In the genomic region with DNA sequence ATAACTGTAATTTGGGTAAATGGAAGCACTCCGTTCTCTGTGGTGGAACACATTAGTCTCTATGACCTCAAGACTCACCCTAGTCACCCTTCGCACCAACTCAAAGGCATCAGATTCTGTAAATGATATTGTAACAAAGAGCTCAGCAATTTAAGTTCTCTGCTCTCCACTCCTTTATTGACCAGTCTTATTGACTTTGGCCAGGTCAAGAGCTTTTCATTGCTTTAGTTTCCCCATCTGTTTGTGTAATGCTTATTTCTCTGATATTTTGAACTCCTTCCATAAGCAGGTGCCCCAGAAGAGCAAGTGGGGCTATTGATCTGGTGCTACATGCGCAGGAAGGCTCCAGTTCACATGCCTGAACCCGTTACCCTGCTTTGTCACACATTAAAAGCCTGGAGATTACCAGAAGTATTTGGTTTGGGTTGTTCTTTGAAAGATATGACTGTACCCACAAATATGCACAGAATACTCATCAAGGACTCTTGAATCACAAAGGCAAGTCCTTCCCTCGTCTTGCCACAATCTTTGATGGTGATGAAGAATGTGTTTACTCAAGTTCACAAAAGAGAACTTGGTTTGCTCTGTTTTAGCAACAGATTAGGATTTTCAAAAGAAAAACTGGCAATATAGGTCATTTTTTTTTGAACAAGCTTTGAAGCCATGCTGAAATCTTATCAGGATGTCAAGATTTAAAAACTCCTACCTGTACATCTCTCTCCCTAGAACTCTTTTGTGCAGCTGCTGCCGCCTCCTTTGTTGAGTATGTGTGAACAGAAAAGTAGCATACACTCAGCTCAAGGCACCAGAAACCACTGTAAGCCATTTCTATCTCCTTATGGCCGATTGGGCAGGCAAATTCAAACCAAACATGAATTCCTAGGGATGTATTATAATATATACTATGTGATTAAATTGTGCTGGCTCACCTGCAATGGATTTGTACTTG, we compare ENCODE assay signal across 8 cellular contexts.
A peak's percentile ranks its signal among the peaks of the same experiment; 100 is the strongest.
DNase-seq lines count a peak whose midpoint lies in the region; ATAC-seq and TF ChIP-seq lines count a peak whose summit lies in the region.

No MANE protein-coding gene starts in this region.

- peak; percentile 6 for DNase-seq in activated CD4-positive, alpha-beta T cell treated with anti-CD3 and anti-CD28 coated beads for 48 hours
- no peak for DNase-seq in activated CD4-positive, alpha-beta T cell treated with anti-CD3 and anti-CD28 coated beads, Interleukin-2, amount 50 U/mL, for 4 hours
- DNase-seq in SJSA1 (ENCODE audit: low read depth in 1 of 2, low spot score in 2 of 2) = peak; percentile 56 to 86
- peak; percentile 98 to 99 for DNase-seq in foreskin keratinocyte
- DNase-seq in stimulated activated effector memory CD8-positive, alpha-beta T cell treated with anti-CD3 and anti-CD28 coated beads, Interleukin-12 subunit alpha, Interleukin-12 subunit beta, amount 100 ng/mL, for 72 hours (ENCODE audit: low spot score in 2 of 2) = no peak
- DNase-seq in uterus = no peak
- no peak for DNase-seq in retina
- DNase-seq in NCI-H2029 (lab: John Stamatoyannopoulos, UW) = no peak

- H3K36me3 ChIP-seq in SJSA1 (no peaks in the 10 kb centered on the region), uterus (no peaks in the 10 kb centered on the region)

- TF ChIP-seq POLR2A in uterus (IDR thresholded peaks at IDR 0.05) = no peak

- no peaks in the 10 kb centered on the region for H3K36me3 Mint-ChIP-seq in stimulated activated effector memory CD8-positive, alpha-beta T cell treated with anti-CD3 and anti-CD28 coated beads, Interleukin-12 subunit alpha, Interleukin-12 subunit beta, amount 100 ng/mL, for 72 hours

- H3K9me3 ChIP-seq in SJSA1 (replicated peaks) = no peaks in the 10 kb centered on the region
- no peaks in the 10 kb centered on the region for H3K9me3 ChIP-seq in uterus

- no peaks in the 10 kb centered on the region for H3K27me3 ChIP-seq in SJSA1 (replicated peaks)
- no peaks in the 10 kb centered on the region for H3K27me3 ChIP-seq in foreskin keratinocyte
- H3K27me3 ChIP-seq in uterus = no peaks in the 10 kb centered on the region

- no peak overlapping the region for H3K4me3 Mint-ChIP-seq in stimulated activated effector memory CD8-positive, alpha-beta T cell treated with anti-CD3 and anti-CD28 coated beads, Interleukin-12 subunit alpha, Interleukin-12 subunit beta, amount 100 ng/mL, for 72 hours

- H3K4me1 ChIP-seq in SJSA1 (replicated peaks) (peaks cover 60% of the 10 kb centered on the region), foreskin keratinocyte (peaks cover 37% of the 10 kb centered on the region), uterus (no peaks in the 10 kb centered on the region)

- H3K27ac ChIP-seq in SJSA1 (peak overlapping the region; percentile 74), foreskin keratinocyte (peak overlapping the region; percentile 9), uterus (no peak overlapping the region)

- no peak overlapping the region for H3K4me3 ChIP-seq in SJSA1
- H3K4me3 ChIP-seq in uterus = no peak overlapping the region

- ATAC-seq in foreskin keratinocyte = peak; percentile 99
- ATAC-seq in stimulated activated effector memory CD8-positive, alpha-beta T cell treated with anti-CD3 and anti-CD28 coated beads, Interleukin-12 subunit alpha, Interleukin-12 subunit beta, amount 100 ng/mL, for 72 hours = peak; percentile 97

- TF ChIP-seq CTCF in foreskin keratinocyte (conservative IDR thresholded peaks at IDR 0.05) (no peak), uterus (IDR thresholded peaks at IDR 0.05) (no peak)

- H3K9me3 Mint-ChIP-seq in stimulated activated effector memory CD8-positive, alpha-beta T cell treated with anti-CD3 and anti-CD28 coated beads, Interleukin-12 subunit alpha, Interleukin-12 subunit beta, amount 100 ng/mL, for 72 hours = no peaks in the 10 kb centered on the region

- intact Hi-C loops in uterus (cut with DNase I; ENCODE audit: low total_unique reads) = no loop called here

- peak overlapping the region; percentile 84 for H3K27ac Mint-ChIP-seq in stimulated activated effector memory CD8-positive, alpha-beta T cell treated with anti-CD3 and anti-CD28 coated beads, Interleukin-12 subunit alpha, Interleukin-12 subunit beta, amount 100 ng/mL, for 72 hours

- peaks cover 17% of the 10 kb centered on the region for H3K4me1 Mint-ChIP-seq in stimulated activated effector memory CD8-positive, alpha-beta T cell treated with anti-CD3 and anti-CD28 coated beads, Interleukin-12 subunit alpha, Interleukin-12 subunit beta, amount 100 ng/mL, for 72 hours

Comparison
In these comparisons a context has a peak if more than half of its experiments do, and no peak if none do; other contexts are left out.
1. DNase-seq: peak in activated CD4-positive, alpha-beta T cell treated with anti-CD3 and anti-CD28 coated beads for 48 hours (single experiment), SJSA1 (2 of 2) and foreskin keratinocyte (2 of 2); none in activated CD4-positive, alpha-beta T cell treated with anti-CD3 and anti-CD28 coated beads, Interleukin-2, amount 50 U/mL, for 4 hours (0 of 2), stimulated activated effector memory CD8-positive, alpha-beta T cell treated with anti-CD3 and anti-CD28 coated beads, Interleukin-12 subunit alpha, Interleukin-12 subunit beta, amount 100 ng/mL, for 72 hours (0 of 2), uterus (0 of 2), retina (single experiment) and NCI-H2029 (single experiment).
2. H3K27ac ChIP-seq: peak in SJSA1 (single experiment) and foreskin keratinocyte (single experiment); none in uterus (0 of 2).